Comparison of ENCODE assay signal across 10 cellular contexts in genomic region chr1:206816390-206817287, GRCh38. TPM values are rescaled to one million over a fixed set of nuclear protein-coding genes. Genes with fewer than 3 reads are reported as not detected.
DNase-seq lines count a peak whose midpoint lies in the region; ATAC-seq and TF ChIP-seq lines count a peak whose summit lies in the region.
"Had no signal": no experiment of that assay in that cellular context is flagged by ENCODE, and none has a peak within 500 bp of the region (broad histone marks: within the 10 kb centered on the region; RNA-seq: fewer than 3 reads in every experiment).

No MANE protein-coding gene starts in this region.

- DNase-seq in GM12865 (ENCODE audit: low read depth) (peak; percentile 89), fibroblast of peridontal ligament (ENCODE audit: extremely low read depth) (peak; percentile 69), left lobe of liver (ENCODE audit: low spot score) (no peak), cerebellar cortex (ENCODE audit: low spot score) (no peak), pons (ENCODE audit: low spot score) (no peak), foreskin keratinocyte (no peak)
- DNase-seq: activated gamma-delta T cell had no signal

- no peak overlapping the region; the same call in 1 of the 2 replicates for H3K4me3 ChIP-seq in GM12865 (ENCODE audit: low read depth, low read length)

- H3K27me3 ChIP-seq in foreskin keratinocyte = no peaks in the 10 kb centered on the region

- H3K27ac ChIP-seq in KOPT-K1 (ENCODE audit: low read depth, low read length, poor library complexity, severe bottlenecking) (peak overlapping the region; percentile 71), foreskin keratinocyte (no peak overlapping the region)

- no peaks in the 10 kb centered on the region for H3K4me1 ChIP-seq in foreskin keratinocyte

- H3K9me3 ChIP-seq in KOPT-K1 (ENCODE audit: insufficient read depth, low read length, poor library complexity, severe bottlenecking) = peaks cover 22% of the 10 kb centered on the region

- TF ChIP-seq CTCF in GM12865 (IDR thresholded peaks at IDR 0.05; ENCODE audit: insufficient read depth, low read depth, low read length, missing control alignments) (no peak), foreskin keratinocyte (conservative IDR thresholded peaks at IDR 0.05) (no peak)

- peak; percentile 70 for ATAC-seq in GM21390 (IDR thresholded peaks at IDR 0.05; ENCODE audit: unreplicated experiment)
- ATAC-seq in left lobe of liver = no peak
- ATAC-seq in foreskin keratinocyte = no peak

- H3K36me3 ChIP-seq in KOPT-K1 (ENCODE audit: insufficient read depth, low read length) = no peaks in the 10 kb centered on the region

RNA-seq across cellular contexts. Expression of gene IL10, which starts 44.3 kb away (rescaled TPM):
- total RNA-seq in left lobe of liver (0.18 TPM), foreskin keratinocyte (not detected in 2 replicates)
- polyA plus RNA-seq in foreskin keratinocyte = not detected in 2 replicates
- total RNA-seq: NCI-H460 had no signal

RNA-seq across cellular contexts. Expression of gene IL19, which starts 46.1 kb away (rescaled TPM):
- total RNA-seq in left lobe of liver (not detected), foreskin keratinocyte (not detected in 2 replicates)
- not detected in 2 replicates for polyA plus RNA-seq in foreskin keratinocyte
- total RNA-seq: NCI-H460 had no signal

RNA-seq across cellular contexts. Expression of gene IL20, which starts 48.8 kb away (rescaled TPM):
- total RNA-seq in left lobe of liver = not detected
- total RNA-seq in foreskin keratinocyte = 0.41 and 0.74 TPM in 2 replicates
- 0.22 and 0.33 TPM in 2 replicates for polyA plus RNA-seq in foreskin keratinocyte
- total RNA-seq: NCI-H460 had no signal

Comparison
In these comparisons a context has a peak if more than half of its experiments do, and no peak if none do; other contexts are left out.
1. DNase-seq: peak in GM12865 (single experiment) and fibroblast of peridontal ligament (single experiment); none in left lobe of liver (single experiment), cerebellar cortex (single experiment), pons (single experiment) and foreskin keratinocyte (0 of 2).